In the genomic region with DNA sequence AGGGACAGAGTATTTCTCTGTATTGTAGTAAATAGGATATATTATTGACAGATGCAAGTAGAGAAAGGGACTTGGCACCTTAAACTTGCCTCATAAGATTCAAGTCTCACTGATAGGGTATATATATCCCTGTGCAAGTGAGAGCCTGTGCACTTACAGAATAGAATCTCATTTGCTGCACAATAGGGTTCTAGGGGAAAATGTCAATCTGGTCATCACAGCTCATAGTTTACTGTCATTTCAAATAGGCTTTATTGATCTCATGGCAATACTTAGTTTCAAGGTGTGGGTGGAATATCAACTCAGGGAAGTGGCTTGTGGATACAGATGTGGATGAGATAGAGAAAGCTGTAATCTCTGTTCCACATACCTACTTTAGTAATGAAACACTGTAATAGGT, we compare ENCODE assay signal across 21 cellular contexts. TPM values are rescaled to one million over a fixed set of nuclear protein-coding genes. Genes with fewer than 3 reads are reported as not detected.
DNase-seq lines count a peak whose midpoint lies in the region; ATAC-seq and TF ChIP-seq lines count a peak whose summit lies in the region.
"Had no signal": no experiment of that assay in that cellular context is flagged by ENCODE, and none has a peak within 500 bp of the region (broad histone marks: within the 10 kb centered on the region; RNA-seq: fewer than 3 reads in every experiment).

No MANE protein-coding gene starts in this region.

- ATAC-seq in activated CD8-positive, alpha-beta T cell treated with anti-CD3 and anti-CD28 coated beads, Interleukin-2, amount 10 ng/mL, durations not matched to agents 7 days and 5 days: no peak
- no peak for ATAC-seq in activated CD8-positive, alpha-beta T cell treated with anti-CD3 and anti-CD28 coated beads for 36 hours
- ATAC-seq in natural killer cell: no peak
- ATAC-seq in natural killer cell treated with Interleukin-12 subunit alpha and Interleukin-12 subunit beta and Interleukin-15 and Interleukin-18, amount 100 ng/mL, for 72 hours: no peak
- ATAC-seq in naive thymus-derived CD4-positive, alpha-beta T cell: no peak
- ATAC-seq: GM12878, HCT116 had no signal

- peaks cover 79% of the 10 kb centered on the region for H3K36me3 Mint-ChIP-seq in activated CD8-positive, alpha-beta T cell treated with anti-CD3 and anti-CD28 coated beads, Interleukin-2, amount 10 ng/mL, durations not matched to agents 7 days and 5 days (ENCODE audit: low read depth)
- peaks cover 47% of the 10 kb centered on the region for H3K36me3 Mint-ChIP-seq in activated CD8-positive, alpha-beta T cell treated with anti-CD3 and anti-CD28 coated beads for 36 hours (ENCODE audit: low read depth)
- peaks cover 33% of the 10 kb centered on the region for H3K36me3 Mint-ChIP-seq in natural killer cell
- H3K36me3 Mint-ChIP-seq in natural killer cell treated with Interleukin-12 subunit alpha and Interleukin-12 subunit beta and Interleukin-15 and Interleukin-18, amount 100 ng/mL, for 72 hours: peaks cover 36% of the 10 kb centered on the region
- H3K36me3 Mint-ChIP-seq in CD8-positive, alpha-beta memory T cell: peaks cover 9 to 90% (median 31%) of the 10 kb centered on the region in 3 donors
- peaks cover 28 to 64% (median 45%) of the 10 kb centered on the region in 5 donors for H3K36me3 Mint-ChIP-seq in naive thymus-derived CD4-positive, alpha-beta T cell

- CTCF ChIA-PET in activated CD8-positive, alpha-beta T cell treated with anti-CD3 and anti-CD28 coated beads, Interleukin-2, amount 10 ng/mL, durations not matched to agents 7 days and 5 days (lab: Charles Lee): interaction anchor here (0.6 to 7.8 kb wide), 6 partner anchors 8 to 155 kb away, joined by 3 to 61 read pairs (median 3); no protein-coding TSS in a partner anchor
- CTCF ChIA-PET in activated CD8-positive, alpha-beta T cell treated with anti-CD3 and anti-CD28 coated beads for 36 hours (lab: Charles Lee): interaction anchor here (0.6 to 2.6 kb wide), 8 partner anchors 10 to 652 kb away, joined by 3 to 14 read pairs (median 4); no protein-coding TSS in a partner anchor
- CTCF ChIA-PET in CD8-positive, alpha-beta memory T cell (lab: Charles Lee): interaction anchor here (0.8 to 9.7 kb wide), 2 partner anchors 149 to 172 kb away, joined by 3 to 74 read pairs; no protein-coding TSS in a partner anchor
- CTCF ChIA-PET in naive thymus-derived CD4-positive, alpha-beta T cell (lab: Charles Lee): no interaction called here

- H3K27ac Mint-ChIP-seq in activated CD8-positive, alpha-beta T cell treated with anti-CD3 and anti-CD28 coated beads, Interleukin-2, amount 10 ng/mL, durations not matched to agents 7 days and 5 days: peak overlapping the region; percentile 19
- H3K27ac Mint-ChIP-seq in activated CD8-positive, alpha-beta T cell treated with anti-CD3 and anti-CD28 coated beads for 36 hours: no peak overlapping the region
- H3K27ac Mint-ChIP-seq in natural killer cell: peak overlapping the region; percentile 67 to 80
- H3K27ac Mint-ChIP-seq in natural killer cell treated with Interleukin-12 subunit alpha and Interleukin-12 subunit beta and Interleukin-15 and Interleukin-18, amount 100 ng/mL, for 72 hours: peak overlapping the region in 1 of 2 donors; percentile 54
- H3K27ac Mint-ChIP-seq in CD8-positive, alpha-beta memory T cell: peak overlapping the region in 5 of 8 donors; percentile 4 to 85 (median 37)
- peak overlapping the region in 6 of 9 donors; percentile 3 to 75 (median 22) for H3K27ac Mint-ChIP-seq in naive thymus-derived CD4-positive, alpha-beta T cell
- H3K27ac Mint-ChIP-seq: B cell had no signal

- peaks cover 56% of the 10 kb centered on the region for H3K4me1 Mint-ChIP-seq in activated CD8-positive, alpha-beta T cell treated with anti-CD3 and anti-CD28 coated beads, Interleukin-2, amount 10 ng/mL, durations not matched to agents 7 days and 5 days (ENCODE audit: low read depth)
- peaks cover 42% of the 10 kb centered on the region for H3K4me1 Mint-ChIP-seq in activated CD8-positive, alpha-beta T cell treated with anti-CD3 and anti-CD28 coated beads for 36 hours (ENCODE audit: low read depth)
- peaks cover 55 to 58% of the 10 kb centered on the region in 2 donors for H3K4me1 Mint-ChIP-seq in natural killer cell
- peaks cover 30% of the 10 kb centered on the region in 2 donors for H3K4me1 Mint-ChIP-seq in natural killer cell treated with Interleukin-12 subunit alpha and Interleukin-12 subunit beta and Interleukin-15 and Interleukin-18, amount 100 ng/mL, for 72 hours (ENCODE audit: low read depth in 2 of 2)
- peaks cover 29 to 32% (median 32%) of the 10 kb centered on the region in 3 donors for H3K4me1 Mint-ChIP-seq in CD8-positive, alpha-beta memory T cell
- peaks cover 17 to 47% (median 31%) of the 10 kb centered on the region in 7 donors for H3K4me1 Mint-ChIP-seq in naive thymus-derived CD4-positive, alpha-beta T cell
- H3K4me1 Mint-ChIP-seq: B cell had no signal

- H3K9me3 ChIP-seq in CD8-positive, alpha-beta memory T cell (ENCODE audit: low read length): no peaks in the 10 kb centered on the region
- no peaks in the 10 kb centered on the region for H3K9me3 ChIP-seq in naive thymus-derived CD4-positive, alpha-beta T cell (ENCODE audit: control insufficient read depth in 2 of 3, low read length in 3 of 3)
- H3K9me3 ChIP-seq: BLaER1 had no signal

- H3K27me3 ChIP-seq in CD8-positive, alpha-beta memory T cell (ENCODE audit: insufficient read depth, low read length, poor library complexity, severe bottlenecking): no peaks in the 10 kb centered on the region
- H3K27me3 ChIP-seq in naive thymus-derived CD4-positive, alpha-beta T cell (ENCODE audit: control insufficient read depth in 2 of 2, insufficient read depth in 2 of 2, low read length in 2 of 2): no peaks in the 10 kb centered on the region
- H3K27me3 ChIP-seq: BLaER1 had no signal

- H3K9me3 Mint-ChIP-seq in activated CD8-positive, alpha-beta T cell treated with anti-CD3 and anti-CD28 coated beads, Interleukin-2, amount 10 ng/mL, durations not matched to agents 7 days and 5 days (ENCODE audit: insufficient read depth): no peaks in the 10 kb centered on the region
- H3K9me3 Mint-ChIP-seq in activated CD8-positive, alpha-beta T cell treated with anti-CD3 and anti-CD28 coated beads for 36 hours: no peaks in the 10 kb centered on the region
- H3K9me3 Mint-ChIP-seq in natural killer cell: no peaks in the 10 kb centered on the region
- H3K9me3 Mint-ChIP-seq in natural killer cell treated with Interleukin-12 subunit alpha and Interleukin-12 subunit beta and Interleukin-15 and Interleukin-18, amount 100 ng/mL, for 72 hours: no peaks in the 10 kb centered on the region
- no peaks in the 10 kb centered on the region for H3K9me3 Mint-ChIP-seq in CD8-positive, alpha-beta memory T cell
- H3K9me3 Mint-ChIP-seq in naive thymus-derived CD4-positive, alpha-beta T cell: no peaks in the 10 kb centered on the region
- H3K9me3 Mint-ChIP-seq: CD4-positive, CD25-positive, alpha-beta regulatory T cell had no signal

- peaks cover 55% of the 10 kb centered on the region for H3K36me3 ChIP-seq in CD8-positive, alpha-beta memory T cell (ENCODE audit: insufficient read depth, low read length)
- H3K36me3 ChIP-seq in naive thymus-derived CD4-positive, alpha-beta T cell (ENCODE audit: control insufficient read depth in 2 of 3, insufficient read depth in 3 of 3, low read length in 3 of 3): peaks cover 14 to 65% (median 55%) of the 10 kb centered on the region in 3 experiments

- intact Hi-C loops in activated CD8-positive, alpha-beta T cell treated with anti-CD3 and anti-CD28 coated beads for 36 hours (cut with micrococcal nuclease): no loop called here
- intact Hi-C loops in natural killer cell (cut with micrococcal nuclease): no loop called here
- intact Hi-C loops in naive thymus-derived CD4-positive, alpha-beta T cell (cut with micrococcal nuclease): no loop called here

- no peak for DNase-seq in activated CD8-positive, alpha-beta T cell treated with anti-CD3 and anti-CD28 coated beads, Interleukin-2, amount 10 ng/mL, durations not matched to agents 7 days and 5 days
- DNase-seq in activated CD8-positive, alpha-beta T cell treated with anti-CD3 and anti-CD28 coated beads for 36 hours: no peak
- DNase-seq in natural killer cell (no peak), T-helper 1 cell (no peak)
- DNase-seq in natural killer cell treated with Interleukin-12 subunit alpha and Interleukin-12 subunit beta and Interleukin-15 and Interleukin-18, amount 100 ng/mL, for 72 hours (ENCODE audit: low spot score): no peak
- DNase-seq in CD8-positive, alpha-beta memory T cell: no peak
- DNase-seq in naive thymus-derived CD4-positive, alpha-beta T cell: no peak
- no peak for DNase-seq in effector CD4-positive, alpha-beta T cell
- DNase-seq: CD4-positive, CD25-positive, alpha-beta regulatory T cell; DMS 273 treated with DMSO at 0.1 percent for 48 hours; DMS79; EL; GDM1; GM23248; H7 had no signal

- no peaks in the 10 kb centered on the region for H3K27me3 Mint-ChIP-seq in activated CD8-positive, alpha-beta T cell treated with anti-CD3 and anti-CD28 coated beads, Interleukin-2, amount 10 ng/mL, durations not matched to agents 7 days and 5 days (ENCODE audit: low read depth)
- H3K27me3 Mint-ChIP-seq in activated CD8-positive, alpha-beta T cell treated with anti-CD3 and anti-CD28 coated beads for 36 hours: no peaks in the 10 kb centered on the region
- H3K27me3 Mint-ChIP-seq in natural killer cell (ENCODE audit: low read depth in 2 of 2): no peaks in the 10 kb centered on the region
- H3K27me3 Mint-ChIP-seq in natural killer cell treated with Interleukin-12 subunit alpha and Interleukin-12 subunit beta and Interleukin-15 and Interleukin-18, amount 100 ng/mL, for 72 hours: no peaks in the 10 kb centered on the region
- H3K27me3 Mint-ChIP-seq in CD8-positive, alpha-beta memory T cell: no peaks in the 10 kb centered on the region
- H3K27me3 Mint-ChIP-seq in naive thymus-derived CD4-positive, alpha-beta T cell: no peaks in the 10 kb centered on the region
- H3K27me3 Mint-ChIP-seq: B cell; CD4-positive, CD25-positive, alpha-beta regulatory T cell had no signal

- H3K4me1 ChIP-seq in CD8-positive, alpha-beta memory T cell (ENCODE audit: insufficient read depth, low read length): peaks cover 16% of the 10 kb centered on the region
- H3K4me1 ChIP-seq in naive thymus-derived CD4-positive, alpha-beta T cell (ENCODE audit: control insufficient read depth in 2 of 2, insufficient read depth in 2 of 2, low read length in 2 of 2): peaks cover 6 to 15% of the 10 kb centered on the region in 2 donors
- H3K4me1 ChIP-seq: BLaER1 had no signal

- TF ChIP-seq CTCF in activated CD8-positive, alpha-beta T cell treated with anti-CD3 and anti-CD28 coated beads for 36 hours (IDR thresholded peaks at IDR 0.05): no peak
- no peak for TF ChIP-seq CTCF in natural killer cell (IDR thresholded peaks at IDR 0.05)

- POLR2A ChIA-PET in activated CD8-positive, alpha-beta T cell treated with anti-CD3 and anti-CD28 coated beads, Interleukin-2, amount 10 ng/mL, durations not matched to agents 7 days and 5 days (lab: Charles Lee): interaction anchor here (1.3 kb wide), 1 partner anchor 43 kb away, joined by 4 read pairs; a partner anchor contains a TSS
- POLR2A ChIA-PET in activated CD8-positive, alpha-beta T cell treated with anti-CD3 and anti-CD28 coated beads for 36 hours (lab: Charles Lee): no interaction called here
- POLR2A ChIA-PET in CD8-positive, alpha-beta memory T cell (lab: Charles Lee): no interaction called here
- POLR2A ChIA-PET in naive thymus-derived CD4-positive, alpha-beta T cell (lab: Charles Lee): no interaction called here

- no peak overlapping the region for H3K27ac ChIP-seq in CD8-positive, alpha-beta memory T cell (ENCODE audit: low read depth, low read length)
- H3K27ac ChIP-seq in naive thymus-derived CD4-positive, alpha-beta T cell (ENCODE audit: low read depth, low read length): no peak overlapping the region
- H3K27ac ChIP-seq: 22Rv1, BLaER1, C4-2B, GM23248 had no signal

- no peak overlapping the region for H3K4me3 ChIP-seq in CD8-positive, alpha-beta memory T cell (ENCODE audit: low read length)
- H3K4me3 ChIP-seq in naive thymus-derived CD4-positive, alpha-beta T cell (ENCODE audit: low read length): no peak overlapping the region
- H3K4me3 ChIP-seq: BLaER1, GM12878, GM23248 had no signal

- H3K4me3 Mint-ChIP-seq in activated CD8-positive, alpha-beta T cell treated with anti-CD3 and anti-CD28 coated beads, Interleukin-2, amount 10 ng/mL, durations not matched to agents 7 days and 5 days: no peak overlapping the region
- H3K4me3 Mint-ChIP-seq in activated CD8-positive, alpha-beta T cell treated with anti-CD3 and anti-CD28 coated beads for 36 hours: no peak overlapping the region
- no peak overlapping the region for H3K4me3 Mint-ChIP-seq in natural killer cell
- H3K4me3 Mint-ChIP-seq in natural killer cell treated with Interleukin-12 subunit alpha and Interleukin-12 subunit beta and Interleukin-15 and Interleukin-18, amount 100 ng/mL, for 72 hours: no peak overlapping the region
- no peak overlapping the region for H3K4me3 Mint-ChIP-seq in CD8-positive, alpha-beta memory T cell
- no peak overlapping the region for H3K4me3 Mint-ChIP-seq in naive thymus-derived CD4-positive, alpha-beta T cell
- H3K4me3 Mint-ChIP-seq: B cell; CD4-positive, CD25-positive, alpha-beta regulatory T cell had no signal

RNA-seq across cellular contexts. Expression of a gene that starts 42.3 kb away (rescaled TPM):
- 10 to 100 TPM; 90.1 to 90.9 TPM for total RNA-seq in activated CD8-positive, alpha-beta T cell treated with anti-CD3 and anti-CD28 coated beads, Interleukin-2, amount 10 ng/mL, durations not matched to agents 7 days and 5 days
- total RNA-seq in activated CD8-positive, alpha-beta T cell treated with anti-CD3 and anti-CD28 coated beads for 36 hours: 10 to 100 TPM; 34.3 to 36.5 TPM
- 100 to 1,000 TPM in 2 of 3 donors, 10 to 100 TPM in 1; 78.0 to 120 (median 113) TPM for total RNA-seq in natural killer cell
- total RNA-seq in natural killer cell treated with Interleukin-12 subunit alpha and Interleukin-12 subunit beta and Interleukin-15 and Interleukin-18, amount 100 ng/mL, for 72 hours: 100 to 1,000 TPM in 1 of 2 donors, 10 to 100 TPM in 1; 62.7 to 105 TPM
- 10 to 100 TPM; 36.6 to 41.9 TPM for total RNA-seq in CD8-positive, alpha-beta memory T cell
- polyA plus RNA-seq in CD8-positive, alpha-beta memory T cell: 34.4 TPM
- total RNA-seq in naive thymus-derived CD4-positive, alpha-beta T cell: 10 to 100 TPM; 20.6 to 95.5 (median 29.5) TPM
- polyA plus RNA-seq in naive thymus-derived CD4-positive, alpha-beta T cell: 10 to 100 TPM; 18.3 to 22.0 TPM
